In genomic region chr6:85892346-85892745, GRCh38 we compare ENCODE assay signal across 17 cellular contexts.
DNase-seq lines count a peak whose midpoint lies in the region; ATAC-seq and TF ChIP-seq lines count a peak whose summit lies in the region.
"Had no signal": no experiment of that assay in that cellular context is flagged by ENCODE, and none has a peak within 500 bp of the region (broad histone marks: within the 10 kb centered on the region; RNA-seq: fewer than 3 reads in every experiment).

No MANE protein-coding gene starts in this region.

- ATAC-seq in GM21360 (IDR thresholded peaks at IDR 0.05; ENCODE audit: unreplicated experiment) = no peak
- ATAC-seq in HG02642 (IDR thresholded peaks at IDR 0.05; ENCODE audit: poor library complexity, unreplicated experiment) = no peak
- ATAC-seq: GM12878, HCT116 had no signal

- DNase-seq in ELF-1 (ENCODE audit: low read depth, low spot score) = peak; percentile 27
- DNase-seq in NT2/D1 (ENCODE audit: low read depth, low spot score) = peak; percentile 28
- DNase-seq in endodermal cell = peak; percentile 71
- DNase-seq in nephron progenitor cell = peak; percentile 4
- no peak for DNase-seq in LoVo (ENCODE audit: low spot score)
- no peak for DNase-seq in 8988T
- DNase-seq: C1 segment of cervical spinal cord; Caco-2; CD4-positive, alpha-beta memory T cell; DMS153; DND-41; GDM1; H9 had no signal

- H3K27me3 ChIP-seq in NT2/D1 (ENCODE audit: insufficient read depth, insufficient read length) = no peaks in the 10 kb centered on the region
- no peaks in the 10 kb centered on the region for H3K27me3 ChIP-seq in endodermal cell (ENCODE audit: control insufficient read depth, insufficient read depth, low read length, poor library complexity, severe bottlenecking)

- H3K4me3 ChIP-seq in NT2/D1 (ENCODE audit: insufficient read length, low read depth) = no peak overlapping the region
- no peak overlapping the region for H3K4me3 ChIP-seq in endodermal cell (ENCODE audit: low read length)
- H3K4me3 ChIP-seq: GM12878 had no signal

- TF ChIP-seq CTCF in endodermal cell (conservative IDR thresholded peaks at IDR 0.05) = no peak
- TF ChIP-seq CTCF in nephron progenitor cell (IDR thresholded peaks at IDR 0.05) = no peak

- peaks cover 10% of the 10 kb centered on the region for H3K36me3 Mint-ChIP-seq in endodermal cell (ENCODE audit: low read depth)
- no peaks in the 10 kb centered on the region for H3K36me3 Mint-ChIP-seq in nephron progenitor cell (ENCODE audit: low read depth)
- H3K36me3 Mint-ChIP-seq: CD4-positive, alpha-beta memory T cell had no signal

- H3K9me3 Mint-ChIP-seq in endodermal cell (peaks cover 61% of the 10 kb centered on the region), nephron progenitor cell (peaks cover 49% of the 10 kb centered on the region)

- H3K4me1 ChIP-seq in NT2/D1 (ENCODE audit: insufficient read depth, insufficient read length) = no peaks in the 10 kb centered on the region
- peaks cover 4% of the 10 kb centered on the region for H3K4me1 ChIP-seq in endodermal cell (ENCODE audit: control insufficient read depth, insufficient read depth, low read length)
- H3K4me1 ChIP-seq: Caco-2 had no signal

- H3K36me3 ChIP-seq in NT2/D1 (ENCODE audit: insufficient read depth, insufficient read length, low read length) (no peaks in the 10 kb centered on the region), endodermal cell (ENCODE audit: control insufficient read depth, insufficient read depth, low read length) (no peaks in the 10 kb centered on the region)

- WGBS in endodermal cell (ENCODE audit: insufficient coverage in 1 of 2, insufficient read length in 1 of 2), 2 experiments = 57 to 75% methylated on average over 1 to 3 of the region's 3 CpGs

- no peak overlapping the region for H3K9ac ChIP-seq in NT2/D1 (ENCODE audit: insufficient read length, low read depth)
- H3K9ac ChIP-seq in endodermal cell (ENCODE audit: extremely low read depth, low read length, poor library complexity, severe bottlenecking) = no peak overlapping the region

- H3K27ac ChIP-seq in endodermal cell (ENCODE audit: low read depth, low read length) = no peak overlapping the region

- H3K9me3 ChIP-seq in NT2/D1 (ENCODE audit: insufficient read depth, low read length) = peaks cover 8% of the 10 kb centered on the region; the same call in 1 of the 2 replicates
- H3K9me3 ChIP-seq in endodermal cell (ENCODE audit: control insufficient read depth, low read length) = peaks cover 44% of the 10 kb centered on the region
- H3K9me3 ChIP-seq: Caco-2 had no signal

- H3K27ac Mint-ChIP-seq in endodermal cell (peak overlapping the region; percentile 52), nephron progenitor cell (no peak overlapping the region)
- H3K27ac Mint-ChIP-seq: CD4-positive, alpha-beta memory T cell had no signal

- H3K4me1 Mint-ChIP-seq in endodermal cell = peaks cover 12% of the 10 kb centered on the region
- H3K4me1 Mint-ChIP-seq in nephron progenitor cell = peaks cover 5% of the 10 kb centered on the region
- H3K4me1 Mint-ChIP-seq: CD4-positive, alpha-beta memory T cell had no signal

- H3K4me3 Mint-ChIP-seq in endodermal cell (no peak overlapping the region), nephron progenitor cell (no peak overlapping the region)
- H3K4me3 Mint-ChIP-seq: CD4-positive, alpha-beta memory T cell; H9 had no signal

- H3K27me3 Mint-ChIP-seq in endodermal cell (ENCODE audit: insufficient read depth) = no peaks in the 10 kb centered on the region
- H3K27me3 Mint-ChIP-seq in nephron progenitor cell (ENCODE audit: low read depth, poor library complexity) = no peaks in the 10 kb centered on the region
- H3K27me3 Mint-ChIP-seq: CD4-positive, alpha-beta memory T cell had no signal

Comparison
In these comparisons a context has a peak if more than half of its experiments do, and no peak if none do; other contexts are left out.
1. DNase-seq: peak in ELF-1 (single experiment), NT2/D1 (single experiment), endodermal cell (single experiment) and nephron progenitor cell (single experiment); none in LoVo (single experiment) and 8988T (single experiment).